ENCODE assay signal across 1 cellular context in the genomic region with DNA sequence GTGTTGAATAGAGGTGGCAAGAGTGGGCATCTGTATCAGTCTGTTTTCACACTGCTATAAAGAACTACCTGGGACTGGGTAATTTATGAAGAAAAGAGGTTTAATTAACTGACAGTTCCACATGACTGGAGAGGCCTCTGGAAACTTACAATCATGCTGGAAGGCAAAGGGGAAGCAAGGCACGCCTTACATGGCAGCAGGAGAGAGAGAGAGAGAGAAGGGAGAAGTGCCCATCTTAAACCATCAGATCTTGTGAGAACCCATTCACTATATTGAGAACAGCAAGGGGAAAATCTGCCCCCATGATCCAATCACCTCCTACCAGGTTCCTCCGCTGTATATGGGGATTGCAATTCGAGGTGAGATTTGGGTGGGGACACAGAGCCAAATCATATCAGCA.
TF ChIP-seq lines count a peak whose summit lies in the region.

No MANE protein-coding gene starts in this region.

TF ChIP-seq in K562, 482 proteins besides CTCF, POLR2A, EP300 and RAD21:
- TF ChIP-seq ZFX (CRISPR knock-in tag; IDR thresholded peaks at IDR 0.05) (no peak), ZSCAN29 (IDR thresholded peaks at IDR 0.05) (no peak), NFIX (CRISPR knock-in tag; IDR thresholded peaks at IDR 0.05; ENCODE audit: low read depth) (no peak), ZNF431 (CRISPR knock-in tag; IDR thresholded peaks at IDR 0.05) (peak; percentile 94), PYGO2 (tag; IDR thresholded peaks at IDR 0.05) (no peak), ZNF133 (CRISPR knock-in tag; IDR thresholded peaks at IDR 0.05) (no peak)
TF ChIP-seq in K562: peak in this region for 1.
